In genomic region chr1:232428036-232428600, GRCh38 we compare ENCODE assay signal across 18 cellular contexts.
"Had no signal": no experiment of that assay in that cellular context is flagged by ENCODE, and none has a peak within 500 bp of the region (broad histone marks: within the 10 kb centered on the region; RNA-seq: fewer than 3 reads in every experiment).

No MANE protein-coding gene starts in this region.

- H3K79me2 ChIP-seq: parathyroid adenoma had no signal

- H3K4me3 Mint-ChIP-seq: activated CD4-positive, alpha-beta memory T cell treated with anti-CD3 and anti-CD28 coated beads, Interleukin-2, amount 10 ng/mL, durations not matched to agents 7 days and 5 days; activated naive CD8-positive, alpha-beta T cell treated with anti-CD3 and anti-CD28 coated beads for 36 hours; activated T-cell treated with anti-CD3 and anti-CD28 coated beads, Interleukin-2, amount 50 U/mL, for 72 hours; dendritic cell treated with granulocyte-macrophage colony-stimulating factor and Interleukin-4, amounts not matched to agents 40 ng/mL and 50 ng/mL, for 4 days; effector memory CD8-positive, alpha-beta T cell; WTC11 had no signal

- H3K27me3 Mint-ChIP-seq: activated CD4-positive, alpha-beta memory T cell treated with anti-CD3 and anti-CD28 coated beads, Interleukin-2, amount 10 ng/mL, durations not matched to agents 7 days and 5 days; dendritic cell treated with granulocyte-macrophage colony-stimulating factor and Interleukin-4, amounts not matched to agents 40 ng/mL and 50 ng/mL, for 4 days had no signal

- H3K9ac ChIP-seq: parathyroid adenoma had no signal

- H3K4me3 ChIP-seq: lower lobe of right lung, transverse colon, vagina had no signal

- H3K36me3 Mint-ChIP-seq: activated naive CD8-positive, alpha-beta T cell treated with anti-CD3 and anti-CD28 coated beads for 36 hours; WTC11 had no signal

- H3K9me3 ChIP-seq: lower lobe of right lung, transverse colon, vagina had no signal

- FAIRE-seq: TTC549 had no signal

- H3K27me3 ChIP-seq: transverse colon, vagina had no signal

- H3K4me1 ChIP-seq: lower lobe of right lung, parathyroid adenoma, vagina had no signal

- H3K27ac Mint-ChIP-seq: activated CD4-positive, alpha-beta memory T cell treated with anti-CD3 and anti-CD28 coated beads, Interleukin-2, amount 10 ng/mL, durations not matched to agents 7 days and 5 days; activated naive CD8-positive, alpha-beta T cell treated with anti-CD3 and anti-CD28 coated beads for 36 hours; activated T-cell treated with anti-CD3 and anti-CD28 coated beads, Interleukin-2, amount 50 U/mL, for 72 hours; dendritic cell treated with granulocyte-macrophage colony-stimulating factor and Interleukin-4, amounts not matched to agents 40 ng/mL and 50 ng/mL, for 4 days had no signal

- H2AFZ ChIP-seq: parathyroid adenoma had no signal

- H3K9me3 Mint-ChIP-seq: activated CD4-positive, alpha-beta memory T cell treated with anti-CD3 and anti-CD28 coated beads, Interleukin-2, amount 10 ng/mL, durations not matched to agents 7 days and 5 days; activated naive CD8-positive, alpha-beta T cell treated with anti-CD3 and anti-CD28 coated beads for 36 hours; activated T-cell treated with anti-CD3 and anti-CD28 coated beads, Interleukin-2, amount 50 U/mL, for 72 hours; dendritic cell treated with granulocyte-macrophage colony-stimulating factor and Interleukin-4, amounts not matched to agents 40 ng/mL and 50 ng/mL, for 4 days; effector memory CD8-positive, alpha-beta T cell; WTC11 had no signal

- DNase-seq: activated CD4-positive, alpha-beta memory T cell treated with anti-CD3 and anti-CD28 coated beads, Interleukin-2, amount 10 ng/mL, durations not matched to agents 7 days and 5 days; activated CD4-positive, alpha-beta T cell treated with anti-CD3 and anti-CD28 coated beads for 4 hours; activated CD8-positive, alpha-beta memory T cell treated with anti-CD3 and anti-CD28 coated beads, Interleukin-2, amount 50 U/mL, for 48 hours; activated naive CD8-positive, alpha-beta T cell treated with anti-CD3 and anti-CD28 coated beads for 36 hours; activated T-cell treated with anti-CD3 and anti-CD28 coated beads, Interleukin-2, amount 50 U/mL, for 72 hours; effector memory CD8-positive, alpha-beta T cell; kidney glomerular epithelial cell; lower lobe of right lung; midbrain; stimulated activated CD4-positive, alpha-beta T cell treated with anti-CD3 and anti-CD28 coated beads, Interleukin-15, amount 100 ng/mL, for 24 hours; stimulated activated CD4-positive, alpha-beta T cell treated with anti-CD3 and anti-CD28 coated beads, Interleukin-4, amount 100 ng/mL, for 24 hours; stimulated activated naive CD4-positive, alpha-beta T cell treated with Interleukin-2 at 50 U/mL for 16 hours; transverse colon had no signal

- H3K27ac ChIP-seq: lower lobe of right lung, parathyroid adenoma, transverse colon, vagina had no signal

- H3K4me1 Mint-ChIP-seq: activated CD4-positive, alpha-beta memory T cell treated with anti-CD3 and anti-CD28 coated beads, Interleukin-2, amount 10 ng/mL, durations not matched to agents 7 days and 5 days; activated naive CD8-positive, alpha-beta T cell treated with anti-CD3 and anti-CD28 coated beads for 36 hours had no signal

- ATAC-seq: activated T-cell treated with anti-CD3 and anti-CD28 coated beads, Interleukin-2, amount 50 U/mL, for 72 hours; effector memory CD8-positive, alpha-beta T cell; lower lobe of right lung; WTC11 had no signal
